Comparison of ENCODE assay signal across 8 cellular contexts in genomic region chr1:201713093-201713810, GRCh38.
DNase-seq lines count a peak whose midpoint lies in the region; ATAC-seq, FAIRE-seq and TF ChIP-seq lines count a peak whose summit lies in the region.

No MANE protein-coding gene starts in this region.

- H3K27me3 ChIP-seq in PC-9 (ENCODE audit: insufficient read depth, low read depth) (no peaks in the 10 kb centered on the region), endothelial cell of umbilical vein (ENCODE audit: control insufficient read depth in 2 of 2, insufficient read depth in 2 of 2, low read length in 2 of 2) (no peaks in the 10 kb centered on the region), vagina (no peaks in the 10 kb centered on the region)

- H3K4me3 ChIP-seq in PC-9 (peak overlapping the region; percentile 1; the same call in 1 of the 2 replicates), endothelial cell of umbilical vein (replicated peaks in 1 of 3; ENCODE audit: insufficient read depth in 1 of 3, low read depth in 1 of 3, low read length in 3 of 3) (no peak overlapping the region), vagina (no peak overlapping the region)

- H3K27ac ChIP-seq in PC-9 (peak overlapping the region; percentile 92), endothelial cell of umbilical vein (ENCODE audit: insufficient read depth, low read depth, low read length) (peak overlapping the region; percentile 88), vagina (peak overlapping the region; percentile 95)

- peak overlapping the region in 1 of 2 donors; percentile 76 for H3K27ac Mint-ChIP-seq in activated naive CD4-positive, alpha-beta T cell treated with anti-CD3 and anti-CD28 coated beads, Interleukin-2, amount 50 U/mL, for 72 hours

- dilution Hi-C loops in endothelial cell of umbilical vein (cut with MboI; ENCODE audit: extremely low pct_ligation_motif_present, low sequenced_read_pairs), result loop anchor here (25.0 kb wide), 1 partner anchor 151 kb away; no protein-coding TSS in a partner anchor

- no peaks in the 10 kb centered on the region for H3K9me2 ChIP-seq in PC-9 (ENCODE audit: insufficient read depth)

- no peak for ATAC-seq in activated naive CD4-positive, alpha-beta T cell treated with anti-CD3 and anti-CD28 coated beads, Interleukin-2, amount 50 U/mL, for 72 hours

- H2AFZ ChIP-seq in PC-9 (no peak overlapping the region), endothelial cell of umbilical vein (ENCODE audit: low read depth, low read length) (no peak overlapping the region)

- TF ChIP-seq CTCF in PC-9 (conservative IDR thresholded peaks at IDR 0.05) (no peak), endothelial cell of umbilical vein (IDR thresholded peaks at IDR 0.05; ENCODE audit: extremely low read depth in 1 of 2, insufficient read depth in 1 of 2, low read depth in 1 of 2, low read length in 2 of 2) (no peak), vagina (IDR thresholded peaks at IDR 0.05) (no peak), GM10248 (IDR thresholded peaks at IDR 0.05; ENCODE audit: control extremely low read depth, extremely low read depth, low read depth, missing control alignments) (no peak)

- H3K4me1 ChIP-seq in PC-9 (replicated peaks; ENCODE audit: insufficient read depth), result peaks cover 41% of the 10 kb centered on the region
- peaks cover 48% of the 10 kb centered on the region for H3K4me1 ChIP-seq in endothelial cell of umbilical vein (ENCODE audit: control insufficient read depth, extremely low read depth, insufficient read depth, low read length)
- H3K4me1 ChIP-seq in vagina, result peaks cover 85% of the 10 kb centered on the region

- BruUV-seq in PC-9 (replicated peaks; lab: Mats Ljungman, UMichigan) (TSS peak; percentile 74), endothelial cell of umbilical vein (replicated peaks; lab: Mats Ljungman, UMichigan) (no TSS peak)

- H3K4me2 ChIP-seq in PC-9 (peak overlapping the region; percentile 63), endothelial cell of umbilical vein (ENCODE audit: insufficient read depth, low read length) (peak overlapping the region; percentile 39)

- POLR2A ChIA-PET in PC-9 (lab: Charles Lee; ENCODE audit: unreplicated experiment), result interaction anchor here (0.5 to 0.8 kb wide), 6 partner anchors 26 to 436 kb away, joined by 3 to 14 read pairs (median 5); no protein-coding TSS in a partner anchor
- POLR2A ChIA-PET in endothelial cell of umbilical vein (lab: Charles Lee), result interaction anchor here (0.5 to 1.6 kb wide), 7 partner anchors 31 to 244 kb away, joined by 3 to 5 read pairs (median 4); partner anchors contain the start of gene PHLDA3
- POLR2A ChIA-PET in GM10248 (lab: Yijun Ruan, JAX), result no interaction called here

- peaks cover 35% of the 10 kb centered on the region for H3F3A ChIP-seq in PC-9 (ENCODE audit: insufficient read depth, low read depth)

- H3K79me2 ChIP-seq in PC-9 (ENCODE audit: low read depth), result no peaks in the 10 kb centered on the region
- peaks cover 16% of the 10 kb centered on the region for H3K79me2 ChIP-seq in endothelial cell of umbilical vein (ENCODE audit: control insufficient read depth, insufficient read depth, low read length)

- H3K36me3 Mint-ChIP-seq in activated naive CD4-positive, alpha-beta T cell treated with anti-CD3 and anti-CD28 coated beads, Interleukin-2, amount 50 U/mL, for 72 hours, result no peaks in the 10 kb centered on the region

- no peaks in the 10 kb centered on the region for H3K9me3 Mint-ChIP-seq in activated naive CD4-positive, alpha-beta T cell treated with anti-CD3 and anti-CD28 coated beads, Interleukin-2, amount 50 U/mL, for 72 hours

- CTCF ChIA-PET in PC-9 (lab: Charles Lee) (interaction anchor here (0.6 to 1.3 kb wide), 3 partner anchors 24 to 183 kb away, joined by 3 to 10 read pairs (median 4); no protein-coding TSS in a partner anchor), endothelial cell of umbilical vein (lab: Charles Lee) (interaction anchor here (1.0 to 20.5 kb wide), 10 partner anchors 9 to 200 kb away, joined by 3 to 970 read pairs (median 5); no protein-coding TSS in a partner anchor), GM10248 (lab: Yijun Ruan, JAX) (interaction anchor here (1.2 to 7.6 kb wide), 7 partner anchors 7 to 200 kb away, joined by 4 to 101 read pairs (median 12); no protein-coding TSS in a partner anchor)

- peak overlapping the region; percentile 60 for H3K9ac ChIP-seq in endothelial cell of umbilical vein (replicated peaks; ENCODE audit: extremely low read depth, insufficient read depth, low read length)

- intact Hi-C loops in PC-9 (cut with micrococcal nuclease; ENCODE audit: unreplicated experiment) (loop anchor here (1.0 to 10.0 kb wide), 2 partner anchors 26 to 392 kb away; no protein-coding TSS in a partner anchor), endothelial cell of umbilical vein (cut with micrococcal nuclease) (loop anchor here (1.0 kb wide), 3 partner anchors 37 to 116 kb away; partner anchors contain the start of gene IPO9), vagina (cut with DNase I) (loop anchor here (5.0 kb wide), 1 partner anchor 176 kb away; the partner anchor contains the start of gene NAV1)

- H4K20me1 ChIP-seq in PC-9 (ENCODE audit: insufficient read depth) (no peaks in the 10 kb centered on the region), endothelial cell of umbilical vein (replicated peaks; ENCODE audit: control insufficient read depth, extremely low read depth, insufficient read depth, low read length) (no peaks in the 10 kb centered on the region)

- FAIRE-seq in endothelial cell of umbilical vein (lab: Jason Lieb, UNC), result peak; percentile 100

- H3K9me3 ChIP-seq in PC-9 (ENCODE audit: insufficient read depth, low read depth), result no peaks in the 10 kb centered on the region
- no peaks in the 10 kb centered on the region for H3K9me3 ChIP-seq in endothelial cell of umbilical vein (replicated peaks; ENCODE audit: control insufficient read depth, insufficient read depth, low read length)
- H3K9me3 ChIP-seq in vagina, result no peaks in the 10 kb centered on the region

- no peaks in the 10 kb centered on the region for H3K9me1 ChIP-seq in endothelial cell of umbilical vein (replicated peaks; ENCODE audit: control insufficient read depth, extremely low read depth, insufficient read depth, low read length)

- H3K36me3 ChIP-seq in PC-9 (ENCODE audit: low read depth), result no peaks in the 10 kb centered on the region
- peaks cover 0 to 2% of the 10 kb centered on the region in 2 experiments for H3K36me3 ChIP-seq in endothelial cell of umbilical vein (ENCODE audit: control insufficient read depth in 2 of 2, extremely low read depth in 1 of 2, insufficient read depth in 2 of 2, low read length in 2 of 2)
- no peaks in the 10 kb centered on the region for H3K36me3 ChIP-seq in vagina

- DNase-seq in DMS 273 (lab: John Stamatoyannopoulos, UW; ENCODE audit: unreplicated experiment) (peak; percentile 90), PC-9 (peak; percentile 88 to 96), endothelial cell of umbilical vein (ENCODE audit: low read depth, low spot score) (peak; percentile 94), mucosa of gallbladder (ENCODE audit: low spot score) (peak; percentile 96), vagina (ENCODE audit: extremely low spot score in 2 of 2) (peak in 1 of 2 donors; percentile 100), SHP77 treated with DMSO at 0.1 percent for 48 hours (lab: John Stamatoyannopoulos, UW) (no peak), GM10248 (ENCODE audit: extremely low spot score) (no peak)
- no peak for DNase-seq in activated naive CD4-positive, alpha-beta T cell treated with anti-CD3 and anti-CD28 coated beads, Interleukin-2, amount 50 U/mL, for 72 hours (ENCODE audit: low spot score in 2 of 2)

- TF ChIP-seq POLR2A in endothelial cell of umbilical vein (IDR thresholded peaks at IDR 0.05; ENCODE audit: low read depth, low read length), result peak; percentile 32
- TF ChIP-seq POLR2A in vagina (IDR thresholded peaks at IDR 0.05), result no peak

TF ChIP-seq in endothelial cell of umbilical vein, 7 proteins besides CTCF, POLR2A, EP300 and RAD21:
- TF ChIP-seq GATA2 (IDR thresholded peaks at IDR 0.05; ENCODE audit: insufficient read depth, insufficient read length, low read depth, low read length), result peak; percentile 32
- peak; percentile 89 for TF ChIP-seq JUN (IDR thresholded peaks at IDR 0.05; ENCODE audit: borderline replicate concordance, insufficient read depth, insufficient read length, low read depth)
- TF ChIP-seq MAX (IDR thresholded peaks at IDR 0.05; ENCODE audit: insufficient read depth, insufficient read length), result no peak
- TF ChIP-seq POLR2AphosphoS5 (IDR thresholded peaks at IDR 0.05; ENCODE audit: insufficient read depth, low read depth, low read length), result peak; percentile 65
- TF ChIP-seq FOS (IDR thresholded peaks at IDR 0.05; ENCODE audit: borderline replicate concordance, insufficient read depth, low read length), result peak; percentile 88
- no peak for TF ChIP-seq EZH2 (IDR thresholded peaks at IDR 0.05; ENCODE audit: borderline replicate concordance, low read depth, low read length, severe bottlenecking)
- no peak for TF ChIP-seq MYC (IDR thresholded peaks at IDR 0.05; ENCODE audit: low read depth, low read length)
TF ChIP-seq in endothelial cell of umbilical vein: peak in this region for 4.

Comparison
In these comparisons a context has a peak if more than half of its experiments do, and no peak if none do; other contexts are left out.
1. DNase-seq: peak in DMS 273 (single experiment), PC-9 (2 of 2), endothelial cell of umbilical vein (single experiment) and mucosa of gallbladder (single experiment); none in activated naive CD4-positive, alpha-beta T cell treated with anti-CD3 and anti-CD28 coated beads, Interleukin-2, amount 50 U/mL, for 72 hours (0 of 2), SHP77 treated with DMSO at 0.1 percent for 48 hours (single experiment) and GM10248 (single experiment).
2. Peak in every context shown above with its lines, with median percentiles within 50 percentile points of each other: H3K27ac ChIP-seq.